ENCODE assay signal across 1 cellular context in the genomic region with DNA sequence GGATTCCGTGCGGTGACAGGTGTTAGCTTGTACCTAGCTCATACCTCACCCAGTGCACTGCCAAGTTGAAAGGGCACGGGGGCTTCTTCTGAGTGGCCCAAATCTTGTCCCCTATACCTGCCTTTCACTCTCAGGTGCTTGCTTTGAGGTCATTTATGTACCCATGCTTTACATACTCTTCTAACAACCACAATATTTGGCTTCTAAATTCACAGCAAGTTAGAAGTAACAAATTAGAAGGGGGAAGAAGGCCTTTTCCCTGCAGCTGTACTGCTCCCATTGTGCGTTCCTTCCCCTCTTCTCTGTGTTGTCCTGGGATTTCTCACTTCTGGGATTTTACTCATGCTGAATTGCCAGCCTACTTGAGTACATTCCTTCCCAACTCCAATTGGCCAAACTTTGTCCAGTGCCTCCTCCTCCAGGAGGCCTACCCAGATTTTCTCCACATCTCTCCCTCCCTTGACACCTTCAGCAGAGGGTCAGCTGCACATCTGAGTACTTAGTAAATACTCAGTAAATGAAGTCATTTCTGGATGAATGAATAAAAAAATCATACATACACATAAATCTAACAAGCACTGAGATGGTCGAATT.
TF ChIP-seq lines count a peak whose summit lies in the region.

No MANE protein-coding gene starts in this region.

TF ChIP-seq in H1, 55 proteins besides CTCF, POLR2A, EP300 and RAD21 (continued from another document):
- TF ChIP-seq, protein P1, sequence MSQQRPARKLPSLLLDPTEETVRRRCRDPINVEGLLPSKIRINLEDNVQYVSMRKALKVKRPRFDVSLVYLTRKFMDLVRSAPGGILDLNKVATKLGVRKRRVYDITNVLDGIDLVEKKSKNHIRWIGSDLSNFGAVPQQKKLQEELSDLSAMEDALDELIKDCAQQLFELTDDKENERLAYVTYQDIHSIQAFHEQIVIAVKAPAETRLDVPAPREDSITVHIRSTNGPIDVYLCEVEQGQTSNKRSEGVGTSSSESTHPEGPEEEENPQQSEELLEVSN (IDR thresholded peaks at IDR 0.05) = no peak
- TF ChIP-seq CBX8 (IDR thresholded peaks at IDR 0.05; ENCODE audit: borderline replicate concordance, low read depth, low read length) (peak; percentile 88; the same call in 1 of the 2 replicates), EZH2 (IDR thresholded peaks at IDR 0.05; ENCODE audit: low read depth, low read length, severe bottlenecking) (peak; percentile 70), MAFK (IDR thresholded peaks at IDR 0.05; ENCODE audit: low read depth, low read length) (no peak), SIN3A (conservative IDR thresholded peaks at IDR 0.05 in 1 of 2, IDR thresholded peaks at IDR 0.05 in 1 of 2; ENCODE audit: low read depth in 1 of 2, low read length in 2 of 2) (no peak), SUZ12 (IDR thresholded peaks at IDR 0.05; ENCODE audit: low read length) (peak; percentile 73; the same call in 1 of the 2 replicates), RNF2 (IDR thresholded peaks at IDR 0.05; ENCODE audit: borderline replicate concordance, low read depth, low read length, missing control alignments, poor library complexity, severe bottlenecking) (peak; percentile 55)
- TF ChIP-seq, protein P2, sequence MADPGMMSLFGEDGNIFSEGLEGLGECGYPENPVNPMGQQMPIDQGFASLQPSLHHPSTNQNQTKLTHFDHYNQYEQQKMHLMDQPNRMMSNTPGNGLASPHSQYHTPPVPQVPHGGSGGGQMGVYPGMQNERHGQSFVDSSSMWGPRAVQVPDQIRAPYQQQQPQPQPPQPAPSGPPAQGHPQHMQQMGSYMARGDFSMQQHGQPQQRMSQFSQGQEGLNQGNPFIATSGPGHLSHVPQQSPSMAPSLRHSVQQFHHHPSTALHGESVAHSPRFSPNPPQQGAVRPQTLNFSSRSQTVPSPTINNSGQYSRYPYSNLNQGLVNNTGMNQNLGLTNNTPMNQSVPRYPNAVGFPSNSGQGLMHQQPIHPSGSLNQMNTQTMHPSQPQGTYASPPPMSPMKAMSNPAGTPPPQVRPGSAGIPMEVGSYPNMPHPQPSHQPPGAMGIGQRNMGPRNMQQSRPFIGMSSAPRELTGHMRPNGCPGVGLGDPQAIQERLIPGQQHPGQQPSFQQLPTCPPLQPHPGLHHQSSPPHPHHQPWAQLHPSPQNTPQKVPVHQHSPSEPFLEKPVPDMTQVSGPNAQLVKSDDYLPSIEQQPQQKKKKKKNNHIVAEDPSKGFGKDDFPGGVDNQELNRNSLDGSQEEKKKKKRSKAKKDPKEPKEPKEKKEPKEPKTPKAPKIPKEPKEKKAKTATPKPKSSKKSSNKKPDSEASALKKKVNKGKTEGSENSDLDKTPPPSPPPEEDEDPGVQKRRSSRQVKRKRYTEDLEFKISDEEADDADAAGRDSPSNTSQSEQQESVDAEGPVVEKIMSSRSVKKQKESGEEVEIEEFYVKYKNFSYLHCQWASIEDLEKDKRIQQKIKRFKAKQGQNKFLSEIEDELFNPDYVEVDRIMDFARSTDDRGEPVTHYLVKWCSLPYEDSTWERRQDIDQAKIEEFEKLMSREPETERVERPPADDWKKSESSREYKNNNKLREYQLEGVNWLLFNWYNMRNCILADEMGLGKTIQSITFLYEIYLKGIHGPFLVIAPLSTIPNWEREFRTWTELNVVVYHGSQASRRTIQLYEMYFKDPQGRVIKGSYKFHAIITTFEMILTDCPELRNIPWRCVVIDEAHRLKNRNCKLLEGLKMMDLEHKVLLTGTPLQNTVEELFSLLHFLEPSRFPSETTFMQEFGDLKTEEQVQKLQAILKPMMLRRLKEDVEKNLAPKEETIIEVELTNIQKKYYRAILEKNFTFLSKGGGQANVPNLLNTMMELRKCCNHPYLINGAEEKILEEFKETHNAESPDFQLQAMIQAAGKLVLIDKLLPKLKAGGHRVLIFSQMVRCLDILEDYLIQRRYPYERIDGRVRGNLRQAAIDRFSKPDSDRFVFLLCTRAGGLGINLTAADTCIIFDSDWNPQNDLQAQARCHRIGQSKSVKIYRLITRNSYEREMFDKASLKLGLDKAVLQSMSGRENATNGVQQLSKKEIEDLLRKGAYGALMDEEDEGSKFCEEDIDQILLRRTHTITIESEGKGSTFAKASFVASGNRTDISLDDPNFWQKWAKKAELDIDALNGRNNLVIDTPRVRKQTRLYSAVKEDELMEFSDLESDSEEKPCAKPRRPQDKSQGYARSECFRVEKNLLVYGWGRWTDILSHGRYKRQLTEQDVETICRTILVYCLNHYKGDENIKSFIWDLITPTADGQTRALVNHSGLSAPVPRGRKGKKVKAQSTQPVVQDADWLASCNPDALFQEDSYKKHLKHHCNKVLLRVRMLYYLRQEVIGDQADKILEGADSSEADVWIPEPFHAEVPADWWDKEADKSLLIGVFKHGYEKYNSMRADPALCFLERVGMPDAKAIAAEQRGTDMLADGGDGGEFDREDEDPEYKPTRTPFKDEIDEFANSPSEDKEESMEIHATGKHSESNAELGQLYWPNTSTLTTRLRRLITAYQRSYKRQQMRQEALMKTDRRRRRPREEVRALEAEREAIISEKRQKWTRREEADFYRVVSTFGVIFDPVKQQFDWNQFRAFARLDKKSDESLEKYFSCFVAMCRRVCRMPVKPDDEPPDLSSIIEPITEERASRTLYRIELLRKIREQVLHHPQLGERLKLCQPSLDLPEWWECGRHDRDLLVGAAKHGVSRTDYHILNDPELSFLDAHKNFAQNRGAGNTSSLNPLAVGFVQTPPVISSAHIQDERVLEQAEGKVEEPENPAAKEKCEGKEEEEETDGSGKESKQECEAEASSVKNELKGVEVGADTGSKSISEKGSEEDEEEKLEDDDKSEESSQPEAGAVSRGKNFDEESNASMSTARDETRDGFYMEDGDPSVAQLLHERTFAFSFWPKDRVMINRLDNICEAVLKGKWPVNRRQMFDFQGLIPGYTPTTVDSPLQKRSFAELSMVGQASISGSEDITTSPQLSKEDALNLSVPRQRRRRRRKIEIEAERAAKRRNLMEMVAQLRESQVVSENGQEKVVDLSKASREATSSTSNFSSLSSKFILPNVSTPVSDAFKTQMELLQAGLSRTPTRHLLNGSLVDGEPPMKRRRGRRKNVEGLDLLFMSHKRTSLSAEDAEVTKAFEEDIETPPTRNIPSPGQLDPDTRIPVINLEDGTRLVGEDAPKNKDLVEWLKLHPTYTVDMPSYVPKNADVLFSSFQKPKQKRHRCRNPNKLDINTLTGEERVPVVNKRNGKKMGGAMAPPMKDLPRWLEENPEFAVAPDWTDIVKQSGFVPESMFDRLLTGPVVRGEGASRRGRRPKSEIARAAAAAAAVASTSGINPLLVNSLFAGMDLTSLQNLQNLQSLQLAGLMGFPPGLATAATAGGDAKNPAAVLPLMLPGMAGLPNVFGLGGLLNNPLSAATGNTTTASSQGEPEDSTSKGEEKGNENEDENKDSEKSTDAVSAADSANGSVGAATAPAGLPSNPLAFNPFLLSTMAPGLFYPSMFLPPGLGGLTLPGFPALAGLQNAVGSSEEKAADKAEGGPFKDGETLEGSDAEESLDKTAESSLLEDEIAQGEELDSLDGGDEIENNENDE (IDR thresholded peaks at IDR 0.05; ENCODE audit: insufficient replicate concordance, low read length) = no peak
